Comparison of ENCODE assay signal across 8 cellular contexts in the genomic region with DNA sequence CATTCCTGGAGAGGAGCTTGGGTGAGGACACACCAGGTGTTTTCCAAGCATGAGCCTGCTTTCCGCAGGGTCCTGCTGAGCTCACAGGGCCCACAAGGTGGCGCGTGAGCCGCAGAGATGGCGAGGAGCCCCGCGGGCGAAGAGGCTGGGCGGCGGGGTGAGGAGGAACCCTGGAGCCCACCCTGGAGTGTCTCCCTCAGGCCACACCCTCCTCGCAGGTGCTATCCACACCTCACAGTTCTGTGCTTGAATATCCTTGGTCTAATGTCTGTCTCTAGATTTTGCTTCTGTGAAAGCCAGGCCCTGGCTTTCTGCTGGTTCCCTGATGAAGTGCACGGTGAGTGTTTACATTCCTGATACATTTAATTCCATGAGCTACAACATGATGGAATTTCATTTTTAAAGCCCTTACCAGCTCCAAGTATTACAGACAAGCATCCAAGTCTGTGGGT.
A peak's percentile ranks its signal among the peaks of the same experiment; 100 is the strongest.
DNase-seq lines count a peak whose midpoint lies in the region; ATAC-seq, FAIRE-seq and TF ChIP-seq lines count a peak whose summit lies in the region.

No MANE protein-coding gene starts in this region.

- no peaks in the 10 kb centered on the region for H3K36me3 ChIP-seq in BE2C
- H3K36me3 ChIP-seq in H1 (ENCODE audit: control insufficient read depth in 2 of 4, insufficient read depth in 4 of 4, low read length in 3 of 4), result no peaks in the 10 kb centered on the region
- no peaks in the 10 kb centered on the region for H3K36me3 ChIP-seq in pancreas
- H3K36me3 ChIP-seq in mesenchymal stem cell (ENCODE audit: control insufficient read depth in 1 of 2, insufficient read depth in 2 of 2, low read depth in 1 of 2, low read length in 2 of 2), result no peaks in the 10 kb centered on the region

- H3K23me2 ChIP-seq in H1 (ENCODE audit: low read depth, low read length), result no peaks in the 10 kb centered on the region

- H3K9me3 ChIP-seq in BE2C (no peaks in the 10 kb centered on the region), H1 (ENCODE audit: insufficient read depth in 2 of 2, low read depth in 1 of 2, low read length in 1 of 2) (no peaks in the 10 kb centered on the region), pancreas (no peaks in the 10 kb centered on the region), mesenchymal stem cell (ENCODE audit: control insufficient read depth, low read length) (no peaks in the 10 kb centered on the region)

- no peak overlapping the region for H2BK5ac ChIP-seq in H1 (ENCODE audit: low read depth, low read length)
- H2BK5ac ChIP-seq in mesenchymal stem cell (ENCODE audit: low read depth, low read length, poor library complexity, severe bottlenecking), result no peak overlapping the region

- H3K56ac ChIP-seq in H1 (replicated peaks; ENCODE audit: insufficient read length, low read depth, low read length), result no peak overlapping the region

- H3K4ac ChIP-seq in H1 (replicated peaks; ENCODE audit: insufficient read length, low read depth, low read length) (no peak overlapping the region), mesenchymal stem cell (ENCODE audit: low read depth in 1 of 2, low read length in 2 of 2) (no peak overlapping the region)

- H2AK5ac ChIP-seq in H1 (ENCODE audit: low read depth, low read length) (no peak overlapping the region), mesenchymal stem cell (ENCODE audit: low read length, severe bottlenecking) (no peak overlapping the region)

- no peak overlapping the region for H4K91ac ChIP-seq in H1 (replicated peaks; ENCODE audit: insufficient read length, low read length)
- no peak overlapping the region for H4K91ac ChIP-seq in mesenchymal stem cell (ENCODE audit: low read length)

- H2AFZ ChIP-seq in H1 (ENCODE audit: low read length), result peak overlapping the region; percentile 48; the same call in 1 of the 2 replicates
- no peak overlapping the region for H2AFZ ChIP-seq in mesenchymal stem cell (ENCODE audit: low read depth, low read length)

- H3K4me3 ChIP-seq in BE2C (ENCODE audit: low read depth, low read length) (no peak overlapping the region; the same call in 1 of the 2 replicates), H1 (ENCODE audit: extremely low read depth in 1 of 4, insufficient read depth in 2 of 4, low read depth in 3 of 4, low read length in 4 of 4) (no peak overlapping the region), pancreas (no peak overlapping the region), mesenchymal stem cell (ENCODE audit: insufficient read depth in 1 of 2, low read depth in 1 of 2, low read length in 2 of 2) (no peak overlapping the region)

- TF ChIP-seq RAD21 in H1 (IDR thresholded peaks at IDR 0.05 in 1 of 2, conservative IDR thresholded peaks at IDR 0.05 in 1 of 2; ENCODE audit: low read depth in 2 of 2, low read length in 2 of 2), result peak; percentile 92

- H3K79me1 ChIP-seq in H1 (ENCODE audit: low read depth, low read length) (no peaks in the 10 kb centered on the region), mesenchymal stem cell (replicated peaks; ENCODE audit: low read length, poor library complexity, severe bottlenecking) (no peaks in the 10 kb centered on the region)

- H4K20me1 ChIP-seq in H1 (replicated peaks in 1 of 2; ENCODE audit: control insufficient read depth in 1 of 2, insufficient read depth in 2 of 2, low read length in 2 of 2), result no peaks in the 10 kb centered on the region

- FAIRE-seq in H1 (lab: Jason Lieb, UNC), result peak; percentile 13
- FAIRE-seq in pancreas (lab: Jason Lieb, UNC), result no peak
- no peak for FAIRE-seq in HTR-8/SVneo (lab: Jason Lieb, UNC)

- WGBS in H1 (ENCODE audit: extremely low coverage in 1 of 2, insufficient coverage in 1 of 2, insufficient read length in 1 of 2, insufficient replicate concordance in 2 of 2, low coverage in 1 of 2, low lambda C conversion rate in 2 of 2, missing lambda C conversion rate in 1 of 2), 2 experiments, result 19% methylated on average over 12 of the region's 12 CpGs; no CpG with 5 or more reads in 1 of the 2 experiments
- 4 to 5% methylated on average over 12 of the region's 12 CpGs for WGBS in pancreas, 2 donors
- 6% methylated on average over 12 of the region's 12 CpGs for WGBS in mesenchymal stem cell

- TF ChIP-seq EP300 in H1 (IDR thresholded peaks at IDR 0.05; ENCODE audit: borderline replicate concordance in 1 of 2, low read depth in 2 of 2, low read length in 2 of 2), result no peak

- DNase-seq in BE2C (peak; percentile 70), NCI-H146 (lab: John Stamatoyannopoulos, UW) (peak; percentile 72), H1 (ENCODE audit: low read depth in 1 of 2, low spot score in 2 of 2) (peak; percentile 34 to 87), pancreas (peak in 5 of 6 donors; percentile 4 to 76 (median 32)), HTR-8/SVneo (ENCODE audit: insufficient read length, low spot score) (no peak), mesenchymal stem cell (no peak)

- CTCF ChIA-PET in H1 (lab: Charles Lee; ENCODE audit: partially characterized antibody), result interaction anchor here (0.5 to 2.9 kb wide), 44 partner anchors 9 to 773 kb away, joined by 3 to 27 read pairs (median 3); no protein-coding TSS in a partner anchor

- H2BK20ac ChIP-seq in H1 (ENCODE audit: low read length), result no peak overlapping the region

- H3K79me2 ChIP-seq in H1 (ENCODE audit: control insufficient read depth in 1 of 2, insufficient read depth in 2 of 2, low read length in 2 of 2), result no peaks in the 10 kb centered on the region

- H4K5ac ChIP-seq in H1 (ENCODE audit: insufficient read length, low read depth, low read length), result no peak overlapping the region

- H3K23ac ChIP-seq in H1 (ENCODE audit: insufficient read length) (no peak overlapping the region), mesenchymal stem cell (ENCODE audit: low read length in 2 of 2) (no peak overlapping the region)

- H3K9ac ChIP-seq in H1 (replicated peaks in 1 of 4; ENCODE audit: extremely low read depth in 1 of 4, low read depth in 3 of 4, low read length in 3 of 4) (no peak overlapping the region), mesenchymal stem cell (ENCODE audit: low read length) (no peak overlapping the region)

- H4K8ac ChIP-seq in H1 (ENCODE audit: extremely low read depth, insufficient read depth, low read length), result no peak overlapping the region; the same call in 1 of the 2 replicates
- no peak overlapping the region for H4K8ac ChIP-seq in mesenchymal stem cell (ENCODE audit: low read length)

- H2BK120ac ChIP-seq in H1 (replicated peaks; ENCODE audit: low read depth, low read length), result no peak overlapping the region
- H2BK120ac ChIP-seq in mesenchymal stem cell (ENCODE audit: low read depth, low read length), result no peak overlapping the region

- peak; percentile 83 for TF ChIP-seq CTCF in BE2C (IDR thresholded peaks at IDR 0.05; ENCODE audit: low read depth, low read length)
- peak; percentile 88 to 92 (median 89) for TF ChIP-seq CTCF in H1 (IDR thresholded peaks at IDR 0.05; ENCODE audit: control extremely low read depth in 1 of 3, insufficient read depth in 1 of 3, low read depth in 1 of 3, low read length in 3 of 3)
- peak; percentile 6 to 54 (median 46) for TF ChIP-seq CTCF in pancreas (IDR thresholded peaks at IDR 0.05)

- peak; percentile 39 for ATAC-seq in GM19351 (IDR thresholded peaks at IDR 0.05; ENCODE audit: unreplicated experiment)
- peak in 3 of 4 donors; percentile 82 to 87 (median 84) for ATAC-seq in pancreas
- ATAC-seq in GM19023 (IDR thresholded peaks at IDR 0.05; ENCODE audit: unreplicated experiment), result no peak

- H2BK15ac ChIP-seq in H1 (ENCODE audit: low read length) (no peak overlapping the region), mesenchymal stem cell (ENCODE audit: low read depth, poor library complexity, severe bottlenecking) (no peak overlapping the region)

- intact Hi-C loops in pancreas (cut with DNase I), result no loop called here

- POLR2A ChIA-PET in H1 (lab: Charles Lee; ENCODE audit: partially characterized antibody), result no interaction called here

- no peak overlapping the region for H3K27ac ChIP-seq in H1 (ENCODE audit: low read depth, low read length)
- no peak overlapping the region for H3K27ac ChIP-seq in pancreas
- no peak overlapping the region for H3K27ac ChIP-seq in mesenchymal stem cell (ENCODE audit: low read length, poor library complexity, severe bottlenecking)

- H3K4me2 ChIP-seq in H1 (ENCODE audit: insufficient read depth in 1 of 2, low read depth in 2 of 2, low read length in 2 of 2) (peak overlapping the region in 1 of 2 experiments; percentile 9; a peak in 1 of 4 replicates), mesenchymal stem cell (ENCODE audit: low read length, poor library complexity, severe bottlenecking) (no peak overlapping the region)

- H3K18ac ChIP-seq in H1 (ENCODE audit: extremely low read depth, low read length), result no peak overlapping the region
- no peak overlapping the region for H3K18ac ChIP-seq in mesenchymal stem cell (ENCODE audit: low read depth in 1 of 2, low read length in 2 of 2)

- no peak for TF ChIP-seq POLR2A in H1 (IDR thresholded peaks at IDR 0.05; ENCODE audit: control extremely low read depth in 1 of 2, low read depth in 2 of 2, low read length in 2 of 2)

- H3K27me3 ChIP-seq in BE2C (no peaks in the 10 kb centered on the region), H1 (replicated peaks in 1 of 4; ENCODE audit: control insufficient read depth in 3 of 4, extremely low read depth in 1 of 4, insufficient read depth in 3 of 4, low read length in 3 of 4) (no peaks in the 10 kb centered on the region), pancreas (no peaks in the 10 kb centered on the region), mesenchymal stem cell (ENCODE audit: control insufficient read depth in 1 of 2, insufficient read depth in 1 of 2, low read length in 2 of 2) (no peaks in the 10 kb centered on the region)

- H3K14ac ChIP-seq in H1 (ENCODE audit: insufficient read length) (no peak overlapping the region), mesenchymal stem cell (ENCODE audit: low read length in 2 of 2) (no peak overlapping the region)

- H2BK12ac ChIP-seq in H1 (ENCODE audit: low read depth, low read length) (no peak overlapping the region), mesenchymal stem cell (ENCODE audit: low read length in 2 of 2) (no peak overlapping the region)

- H3K4me1 ChIP-seq in BE2C (no peaks in the 10 kb centered on the region; the same call in 1 of the 2 replicates), H1 (replicated peaks in 1 of 4; ENCODE audit: control insufficient read depth in 3 of 4, insufficient read depth in 4 of 4, low read length in 3 of 4) (no peaks in the 10 kb centered on the region), pancreas (no peaks in the 10 kb centered on the region), mesenchymal stem cell (ENCODE audit: control insufficient read depth, insufficient read depth, low read depth, low read length) (no peaks in the 10 kb centered on the region)

TF ChIP-seq in H1, 55 proteins besides CTCF, POLR2A, EP300 and RAD21 (continues in another document):
- no peak for TF ChIP-seq SIN3A (conservative IDR thresholded peaks at IDR 0.05 in 1 of 2, IDR thresholded peaks at IDR 0.05 in 1 of 2; ENCODE audit: low read depth in 1 of 2, low read length in 2 of 2)
- TF ChIP-seq, protein P1, sequence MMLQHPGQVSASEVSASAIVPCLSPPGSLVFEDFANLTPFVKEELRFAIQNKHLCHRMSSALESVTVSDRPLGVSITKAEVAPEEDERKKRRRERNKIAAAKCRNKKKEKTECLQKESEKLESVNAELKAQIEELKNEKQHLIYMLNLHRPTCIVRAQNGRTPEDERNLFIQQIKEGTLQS (IDR thresholded peaks at IDR 0.05; ENCODE audit: insufficient read depth, low read depth, low read length), result no peak
- no peak for TF ChIP-seq SP1 (IDR thresholded peaks at IDR 0.05; ENCODE audit: low read depth, low read length)
- TF ChIP-seq CTBP2 (IDR thresholded peaks at IDR 0.05; ENCODE audit: borderline replicate concordance, insufficient read depth, insufficient read length, low read length), result no peak

Comparison
In these comparisons a context has a peak if more than half of its experiments do, and no peak if none do; other contexts are left out.
1. DNase-seq: peak in BE2C (single experiment), NCI-H146 (single experiment), H1 (2 of 2) and pancreas (5 of 6); none in HTR-8/SVneo (single experiment) and mesenchymal stem cell (single experiment).
2. Peak in every context shown above with its lines, with median percentiles within 50 percentile points of each other: CTCF ChIP-seq.